ENCODE assay signal across 1 cellular context in genomic region chr16:8866118-8866883, GRCh38.
TF ChIP-seq lines count a peak whose summit lies in the region.

No MANE protein-coding gene starts in this region.

TF ChIP-seq in HepG2, 621 proteins besides CTCF, POLR2A, EP300 and RAD21 (continued from another document and continues in another):
- TF ChIP-seq PLSCR1 (CRISPR knock-in tag; IDR thresholded peaks at IDR 0.05; ENCODE audit: borderline replicate concordance) (no peak), TGIF2 (CRISPR knock-in tag; IDR thresholded peaks at IDR 0.05) (peak; percentile 97), ZNF318 (CRISPR knock-in tag; IDR thresholded peaks at IDR 0.05) (peak; percentile 79; the same call in 1 of the 2 replicates), ZNF512B (CRISPR knock-in tag; IDR thresholded peaks at IDR 0.05; ENCODE audit: borderline replicate concordance) (no peak), THAP7 (CRISPR knock-in tag; IDR thresholded peaks at IDR 0.05) (no peak), SETDB1 (CRISPR knock-in tag; IDR thresholded peaks at IDR 0.05; ENCODE audit: borderline replicate concordance) (0 out of 2 replicates have a peak, but pooled peaks have one; percentile 70), NFE2L1 (CRISPR knock-in tag; IDR thresholded peaks at IDR 0.05; ENCODE audit: borderline replicate concordance) (no peak), CBX5 (CRISPR knock-in tag; IDR thresholded peaks at IDR 0.05; ENCODE audit: borderline replicate concordance) (peak; percentile 73), SAFB2 (CRISPR knock-in tag; IDR thresholded peaks at IDR 0.05; ENCODE audit: borderline replicate concordance, low read depth) (no peak), ZSCAN20 (CRISPR knock-in tag; IDR thresholded peaks at IDR 0.05; ENCODE audit: borderline replicate concordance) (no peak; the same call in 1 of the 2 replicates), ADNP (CRISPR knock-in tag; IDR thresholded peaks at IDR 0.05) (no peak), ZNF549 (CRISPR knock-in tag; IDR thresholded peaks at IDR 0.05) (no peak), GLI4 (CRISPR knock-in tag; IDR thresholded peaks at IDR 0.05; ENCODE audit: borderline replicate concordance) (no peak), TEAD3 (CRISPR knock-in tag; optimal IDR thresholded peaks at IDR 0.05; ENCODE audit: borderline replicate concordance) (peak; percentile 83), PLRG1 (conservative IDR thresholded peaks at IDR 0.05) (no peak), RBAK (CRISPR knock-in tag; IDR thresholded peaks at IDR 0.05) (no peak; the same call in 1 of the 2 replicates), FOXK1 (CRISPR knock-in tag; IDR thresholded peaks at IDR 0.05; ENCODE audit: borderline replicate concordance, low read depth) (peak; percentile 46; the same call in 1 of the 2 replicates), TFE3 (CRISPR knock-in tag; IDR thresholded peaks at IDR 0.05) (peak; percentile 94), ZNF687 (CRISPR knock-in tag; IDR thresholded peaks at IDR 0.05) (peak; percentile 92), HMG20A (CRISPR knock-in tag; IDR thresholded peaks at IDR 0.05; ENCODE audit: borderline replicate concordance) (0 out of 2 replicates have a peak, but pooled peaks have one; percentile 29), MEF2D (CRISPR knock-in tag; IDR thresholded peaks at IDR 0.05) (peak; percentile 17; the same call in 1 of the 2 replicates), TMF1 (CRISPR knock-in tag; IDR thresholded peaks at IDR 0.05; ENCODE audit: low read depth) (no peak), HNF1A (IDR thresholded peaks at IDR 0.05; ENCODE audit: low read depth) (no peak), HNF1A (CRISPR knock-in tag; IDR thresholded peaks at IDR 0.05; ENCODE audit: borderline replicate concordance) (peak; percentile 69; the same call in 1 of the 2 replicates), ZNF703 (CRISPR knock-in tag; IDR thresholded peaks at IDR 0.05; ENCODE audit: borderline replicate concordance) (no peak), GABPB1 (CRISPR knock-in tag; IDR thresholded peaks at IDR 0.05) (peak; percentile 67), ZFP36L1 (CRISPR knock-in tag; IDR thresholded peaks at IDR 0.05) (0 out of 2 replicates have a peak, but pooled peaks have one; percentile 29), ATF7 (IDR thresholded peaks at IDR 0.05) (no peak), ATF7 (CRISPR knock-in tag; IDR thresholded peaks at IDR 0.05) (no peak), SP140L (CRISPR knock-in tag; IDR thresholded peaks at IDR 0.05; ENCODE audit: borderline replicate concordance) (no peak), SRSF9 (IDR thresholded peaks at IDR 0.05; ENCODE audit: borderline replicate concordance, insufficient read depth, low read depth, low read length, poor library complexity, severe bottlenecking) (no peak), MTF1 (CRISPR knock-in tag; IDR thresholded peaks at IDR 0.05) (no peak), ATAD3A (CRISPR knock-in tag; IDR thresholded peaks at IDR 0.05) (no peak), ZNF570 (CRISPR knock-in tag; IDR thresholded peaks at IDR 0.05; ENCODE audit: borderline replicate concordance) (no peak), FOXA3 (CRISPR knock-in tag; IDR thresholded peaks at IDR 0.05) (peak; percentile 61)
